32 cellular contexts compared by ENCODE assay signal in the genomic region with DNA sequence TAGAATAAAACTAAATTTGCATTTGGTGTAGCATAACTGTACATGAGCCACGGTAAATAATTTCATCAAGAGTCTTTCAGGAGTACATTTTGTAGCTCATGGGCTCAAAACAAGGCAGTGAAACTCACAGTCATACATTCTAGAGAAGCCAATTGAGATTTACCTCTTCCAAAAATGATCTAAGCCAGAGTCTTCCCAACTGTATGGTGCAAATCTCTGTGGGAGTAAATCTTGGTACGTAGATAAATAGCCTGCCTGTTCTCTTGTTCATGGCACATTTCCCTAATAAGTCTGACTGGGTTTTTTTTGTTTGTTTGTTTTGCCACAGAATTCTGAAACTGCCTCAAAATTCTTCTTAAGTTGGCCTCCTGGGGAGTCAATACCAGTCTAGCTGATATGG.
"Had no signal": no experiment of that assay in that cellular context is flagged by ENCODE, and none has a peak within 500 bp of the region (broad histone marks: within the 10 kb centered on the region; RNA-seq: fewer than 3 reads in every experiment).

No MANE protein-coding gene starts in this region.

- H3K36me3 Mint-ChIP-seq: activated CD8-positive, alpha-beta memory T cell treated with anti-CD3 and anti-CD28 coated beads, Interleukin-2, amount 10 ng/mL, durations not matched to agents 7 days and 5 days; activated naive CD4-positive, alpha-beta T cell treated with anti-CD3 and anti-CD28 coated beads, Interleukin-2, amount 50 U/mL, for 24 hours; activated naive CD8-positive, alpha-beta T cell treated with anti-CD3 and anti-CD28 coated beads, Interleukin-2, amount 10 ng/mL, durations not matched to agents 7 days and 5 days; brain; IgD-negative memory B cell had no signal

- H3K4me1 Mint-ChIP-seq: activated CD4-positive, alpha-beta memory T cell treated with anti-CD3 and anti-CD28 coated beads, Interleukin-2, amount 10 ng/mL, durations not matched to agents 7 days and 5 days; activated CD8-positive, alpha-beta memory T cell treated with anti-CD3 and anti-CD28 coated beads, Interleukin-2, amount 10 ng/mL, durations not matched to agents 7 days and 5 days; activated naive CD4-positive, alpha-beta T cell treated with anti-CD3 and anti-CD28 coated beads, Interleukin-2, amount 50 U/mL, for 24 hours; activated naive CD8-positive, alpha-beta T cell treated with anti-CD3 and anti-CD28 coated beads, Interleukin-2, amount 10 ng/mL, durations not matched to agents 7 days and 5 days; brain; IgD-negative memory B cell had no signal

- H3K9me3 Mint-ChIP-seq: activated naive CD8-positive, alpha-beta T cell treated with anti-CD3 and anti-CD28 coated beads, Interleukin-2, amount 10 ng/mL, durations not matched to agents 7 days and 5 days; brain had no signal

- H3K27me3 ChIP-seq: Peyer's patch had no signal

- H3K36me3 ChIP-seq: Peyer's patch, WERI-Rb-1 had no signal

- ATAC-seq: activated CD8-positive, alpha-beta memory T cell treated with anti-CD3 and anti-CD28 coated beads, Interleukin-2, amount 10 ng/mL, durations not matched to agents 7 days and 5 days; PC-3 had no signal

- H3K4me3 ChIP-seq: Peyer's patch had no signal

- H3K9me3 ChIP-seq: Peyer's patch had no signal

- H3K27me3 Mint-ChIP-seq: activated CD4-positive, alpha-beta memory T cell treated with anti-CD3 and anti-CD28 coated beads, Interleukin-2, amount 10 ng/mL, durations not matched to agents 7 days and 5 days; activated CD8-positive, alpha-beta memory T cell treated with anti-CD3 and anti-CD28 coated beads, Interleukin-2, amount 10 ng/mL, durations not matched to agents 7 days and 5 days; activated naive CD4-positive, alpha-beta T cell treated with anti-CD3 and anti-CD28 coated beads, Interleukin-2, amount 50 U/mL, for 24 hours; activated naive CD8-positive, alpha-beta T cell treated with anti-CD3 and anti-CD28 coated beads, Interleukin-2, amount 10 ng/mL, durations not matched to agents 7 days and 5 days; brain; IgD-negative memory B cell had no signal

- H3K27ac ChIP-seq: Peyer's patch, WERI-Rb-1 had no signal

- DNase-seq: activated CD4-positive, alpha-beta memory T cell treated with anti-CD3 and anti-CD28 coated beads, Interleukin-2, amount 10 ng/mL, durations not matched to agents 7 days and 5 days; activated CD4-positive, alpha-beta T cell treated with anti-CD3 and anti-CD28 coated beads for 1 hour; activated CD4-positive, alpha-beta T cell treated with anti-CD3 and anti-CD28 coated beads for 48 hours; activated CD4-positive, CD25-positive, alpha-beta regulatory T cell; activated CD8-positive, alpha-beta memory T cell treated with anti-CD3 and anti-CD28 coated beads for 24 hours; activated CD8-positive, alpha-beta memory T cell treated with anti-CD3 and anti-CD28 coated beads, Interleukin-2, amount 10 ng/mL, durations not matched to agents 7 days and 5 days; activated CD8-positive, alpha-beta memory T cell treated with anti-CD3 and anti-CD28 coated beads, Interleukin-2, amount 50 U/mL, for 48 hours; activated effector memory CD4-positive, alpha-beta T cell treated with anti-CD3 and anti-CD28 coated beads, Interleukin-2, amount 50 U/mL, for 16 hours; activated naive CD4-positive, alpha-beta T cell; activated naive CD8-positive, alpha-beta T cell treated with anti-CD3 and anti-CD28 coated beads, Interleukin-2, amount 10 ng/mL, durations not matched to agents 7 days and 5 days; activated T-cell treated with anti-CD3 and anti-CD28 coated beads, Interleukin-2, amount 50 U/mL, for 48 hours; central memory CD4-positive, alpha-beta T cell; Karpas-422; KBM-7; NCI-H1048; NCI-H1105 treated with DMSO at 0.1 percent for 48 hours; NCI-H1436 treated with DMSO at 0.1 percent for 48 hours; NCI-H187; NCI-H2029 treated with DMSO at 0.1 percent for 48 hours; NCI-H2171 treated with DMSO at 0.1 percent for 48 hours; NCI-H2227 treated with DMSO at 0.1 percent for 48 hours; NCI-H748 treated with DMSO at 0.1 percent for 48 hours; NK-92 treated with Interleukin-12 subunit alpha and Interleukin-12 subunit beta, amount 100 ng/mL, for 24 hours; PC-3; Peyer's patch; RPMI8226; SW 1271; T1000; WERI-Rb-1 had no signal

- H3K4me1 ChIP-seq: Peyer's patch had no signal

- H3K27ac Mint-ChIP-seq: activated CD4-positive, alpha-beta memory T cell treated with anti-CD3 and anti-CD28 coated beads, Interleukin-2, amount 10 ng/mL, durations not matched to agents 7 days and 5 days; activated CD8-positive, alpha-beta memory T cell treated with anti-CD3 and anti-CD28 coated beads, Interleukin-2, amount 10 ng/mL, durations not matched to agents 7 days and 5 days; activated naive CD4-positive, alpha-beta T cell treated with anti-CD3 and anti-CD28 coated beads, Interleukin-2, amount 50 U/mL, for 24 hours; activated naive CD8-positive, alpha-beta T cell treated with anti-CD3 and anti-CD28 coated beads, Interleukin-2, amount 10 ng/mL, durations not matched to agents 7 days and 5 days; IgD-negative memory B cell had no signal

- H3K4me3 Mint-ChIP-seq: activated CD4-positive, alpha-beta memory T cell treated with anti-CD3 and anti-CD28 coated beads, Interleukin-2, amount 10 ng/mL, durations not matched to agents 7 days and 5 days; activated CD8-positive, alpha-beta memory T cell treated with anti-CD3 and anti-CD28 coated beads, Interleukin-2, amount 10 ng/mL, durations not matched to agents 7 days and 5 days; activated naive CD4-positive, alpha-beta T cell treated with anti-CD3 and anti-CD28 coated beads, Interleukin-2, amount 50 U/mL, for 24 hours; activated naive CD8-positive, alpha-beta T cell treated with anti-CD3 and anti-CD28 coated beads, Interleukin-2, amount 10 ng/mL, durations not matched to agents 7 days and 5 days; brain; IgD-negative memory B cell had no signal
